9 cellular contexts compared by ENCODE assay signal in genomic region chr6:42217165-42217522, GRCh38. TPM values are rescaled to one million over a fixed set of nuclear protein-coding genes. Genes with fewer than 3 reads are reported as not detected.
DNase-seq lines count a peak whose midpoint lies in the region; ATAC-seq, FAIRE-seq and TF ChIP-seq lines count a peak whose summit lies in the region.
"Had no signal": no experiment of that assay in that cellular context is flagged by ENCODE, and none has a peak within 500 bp of the region (broad histone marks: within the 10 kb centered on the region; RNA-seq: fewer than 3 reads in every experiment).

No MANE protein-coding gene starts in this region.

- 0 to 1% (median 1%) methylated on average over 6 of the region's 6 CpGs for WGBS in ovary, 3 donors

- no peak for TF ChIP-seq EP300 in ovary (IDR thresholded peaks at IDR 0.05)

- FAIRE-seq in H54 (lab: Jason Lieb, UNC): no peak

- H3K27me3 ChIP-seq in Peyer's patch: no peaks in the 10 kb centered on the region
- H3K27me3 ChIP-seq in ovary: no peaks in the 10 kb centered on the region

- no peaks in the 10 kb centered on the region for H3K9me3 ChIP-seq in Peyer's patch
- no peaks in the 10 kb centered on the region for H3K9me3 ChIP-seq in ovary

- TF ChIP-seq CTCF in Peyer's patch (IDR thresholded peaks at IDR 0.05) (no peak), ovary (IDR thresholded peaks at IDR 0.05) (no peak)

- TF ChIP-seq POLR2A in Peyer's patch (IDR thresholded peaks at IDR 0.05): no peak
- TF ChIP-seq POLR2A in erythroblast (IDR thresholded peaks at IDR 0.05; ENCODE audit: low read length): no peak
- TF ChIP-seq POLR2A in ovary (IDR thresholded peaks at IDR 0.05): no peak
- TF ChIP-seq POLR2A in H54 (IDR thresholded peaks at IDR 0.05; ENCODE audit: low read depth, low read length): no peak

- intact Hi-C loops in ovary (cut with DNase I): loop anchor here in 1 of 4 donors (5.0 kb wide), 1 partner anchor 315 kb away; no protein-coding TSS in a partner anchor

- H3K4me3 ChIP-seq in Peyer's patch: peak overlapping the region; percentile 53 to 76 (median 70)
- peak overlapping the region; percentile 73 for H3K4me3 ChIP-seq in ovary

- H3K27ac ChIP-seq in Peyer's patch (peak overlapping the region; percentile 69 to 80 (median 72)), ovary (no peak overlapping the region)

- peaks cover 0 to 14% (median 0%) of the 10 kb centered on the region in 3 donors for H3K36me3 ChIP-seq in Peyer's patch
- H3K36me3 ChIP-seq in ovary: peaks cover 2% of the 10 kb centered on the region

- ATAC-seq in GM21825 (IDR thresholded peaks at IDR 0.05; ENCODE audit: unreplicated experiment) (no peak), GM21737 (IDR thresholded peaks at IDR 0.05; ENCODE audit: unreplicated experiment) (no peak)

- DNase-seq in EH (ENCODE audit: low read depth) (peak; percentile 24), Peyer's patch (no peak), erythroblast (lab: John Stamatoyannopoulos, UW) (peak; percentile 46 to 65), ovary (no peak), NCI-H146 (lab: John Stamatoyannopoulos, UW) (no peak), H54 (ENCODE audit: insufficient read length, low spot score) (no peak)

- H3K4me1 ChIP-seq in Peyer's patch (peaks cover 0 to 18% (median 2%) of the 10 kb centered on the region in 4 donors), ovary (ENCODE audit: insufficient read depth) (peaks cover 6% of the 10 kb centered on the region)

RNA-seq across cellular contexts. Expression of gene MRPS10, which starts 0.5 kb away (rescaled TPM):
- total RNA-seq in Peyer's patch: 10 to 100 TPM; 14.3 to 24.5 (median 23.0) TPM
- 10 to 100 TPM; 14.9 to 30.5 (median 24.6) TPM for total RNA-seq in ovary
- polyA plus RNA-seq in ovary: 10 to 100 TPM; 19.4 to 37.3 TPM

RNA-seq across cellular contexts. Expression of gene GUCA1B, which starts 22.4 kb away (rescaled TPM):
- total RNA-seq in Peyer's patch (1 to 10 TPM in 1 of 4 donors, under 1 TPM in 1, not detected in 2; 0.80 to 4.1 TPM), ovary (1 to 10 TPM in 5 of 7 donors, under 1 TPM in 1, not detected in 1; 0.34 to 2.9 (median 1.5) TPM)
- polyA plus RNA-seq in ovary: 1 to 10 TPM in 1 of 2 donors, under 1 TPM in 1; 0.40 to 1.3 TPM

RNA-seq across cellular contexts. Expression of gene GUCA1A, which starts 44.0 kb away (rescaled TPM):
- total RNA-seq in Peyer's patch: not detected
- total RNA-seq in ovary: not detected
- under 1 TPM in 1 of 2 donors, not detected in 1; 0.06 TPM for polyA plus RNA-seq in ovary
- total RNA-seq: LHCN-M2 had no signal

Comparison
In these comparisons a context has a peak if more than half of its experiments do, and no peak if none do; other contexts are left out.
1. DNase-seq: peak in EH (single experiment) and erythroblast (2 of 2); none in Peyer's patch (0 of 3), ovary (0 of 5), NCI-H146 (single experiment) and H54 (single experiment).
2. H3K27ac ChIP-seq: peak in Peyer's patch (4 of 4); none in ovary (0 of 2).